8 cellular contexts compared by ENCODE assay signal in the genomic region with DNA sequence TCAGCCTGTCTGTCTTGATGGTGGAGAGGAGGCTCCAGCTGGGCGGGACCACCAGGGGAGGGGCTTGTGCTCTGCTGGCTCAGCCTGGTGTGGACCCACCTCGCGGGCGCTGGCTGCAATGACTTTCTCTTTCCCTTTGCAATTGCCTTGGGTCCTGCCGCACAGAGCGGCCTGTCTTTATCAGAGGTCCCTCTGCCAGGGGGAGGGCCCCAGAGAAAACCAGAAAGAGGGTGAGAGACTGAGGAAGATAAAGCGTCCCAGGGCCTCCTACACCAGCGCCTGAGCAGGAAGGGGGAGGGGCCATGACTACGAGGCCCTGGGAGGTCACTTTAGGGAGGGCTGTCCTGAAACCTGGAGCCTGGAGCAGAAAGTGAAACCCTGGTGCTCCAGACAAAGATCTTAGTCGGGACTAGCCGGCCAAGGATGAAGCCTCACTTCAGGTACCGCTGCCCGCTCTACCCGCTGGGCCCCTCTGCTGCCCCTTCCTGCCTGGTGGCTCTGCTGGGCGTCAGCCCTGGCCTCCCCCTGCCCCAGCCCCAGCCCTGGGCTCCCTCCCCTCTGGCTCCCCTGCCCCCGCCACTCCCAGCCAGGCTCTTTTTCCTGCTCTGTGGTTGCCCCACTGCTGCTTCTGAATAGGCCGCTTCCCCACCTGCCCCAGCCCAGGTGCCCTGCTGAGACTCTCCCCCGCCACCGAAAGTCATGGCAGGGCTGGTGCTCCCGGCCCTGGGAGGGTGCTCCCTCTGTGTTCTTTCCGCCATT. TPM values are rescaled to one million over a fixed set of nuclear protein-coding genes. Genes with fewer than 3 reads are reported as not detected.
DNase-seq lines count a peak whose midpoint lies in the region; ATAC-seq, FAIRE-seq and TF ChIP-seq lines count a peak whose summit lies in the region.
"Not testable (repeated sequence)": the region's sequence is repeated elsewhere in the genome, so short reads cannot be mapped to it uniquely, and the experiment has no call there.

A gene (plus strand): TSS at position 327 of the 759 bp plus-strand sequence. CDS start 97 bp downstream, at position 424.

- H3F3A ChIP-seq in DOHH2 (ENCODE audit: control insufficient read depth, insufficient read depth): not testable (repeated sequence)

- peaks cover 26% of the 10 kb centered on the region for H3K4me1 ChIP-seq in DOHH2 (ENCODE audit: control insufficient read depth, low read length)
- peaks cover 8 to 18% of the 10 kb centered on the region in 2 donors for H3K4me1 ChIP-seq in naive thymus-derived CD4-positive, alpha-beta T cell (ENCODE audit: control insufficient read depth in 2 of 2, insufficient read depth in 2 of 2, low read length in 2 of 2)

- peak within 1 kb of the TSS; percentile 67 for H3K4me2 ChIP-seq in DOHH2 (ENCODE audit: low read length)

- peak within 1 kb of the TSS; percentile 84 to 93 (median 91) for H3K27ac Mint-ChIP-seq in naive thymus-derived CD4-positive, alpha-beta T cell
- H3K27ac Mint-ChIP-seq in stimulated activated effector memory CD8-positive, alpha-beta T cell treated with anti-CD3 and anti-CD28 coated beads, Interleukin-12 subunit alpha, Interleukin-12 subunit beta, amount 100 ng/mL, for 72 hours: peak within 1 kb of the TSS; percentile 94

- not testable (repeated sequence) for H3K36me3 ChIP-seq in DOHH2 (ENCODE audit: control insufficient read depth, low read length)
- peaks cover 0 to 12% (median 0%) of the 10 kb centered on the region in 3 experiments for H3K36me3 ChIP-seq in naive thymus-derived CD4-positive, alpha-beta T cell (ENCODE audit: control insufficient read depth in 2 of 3, insufficient read depth in 3 of 3, low read length in 3 of 3)

- not testable (repeated sequence) for H3K79me2 ChIP-seq in DOHH2 (ENCODE audit: control insufficient read depth, low read length)

- H3K27me3 Mint-ChIP-seq in naive thymus-derived CD4-positive, alpha-beta T cell: not testable (repeated sequence)

- peaks cover 28 to 48% (median 45%) of the 10 kb centered on the region in 7 donors for H3K4me1 Mint-ChIP-seq in naive thymus-derived CD4-positive, alpha-beta T cell
- peaks cover 50% of the 10 kb centered on the region for H3K4me1 Mint-ChIP-seq in stimulated activated effector memory CD8-positive, alpha-beta T cell treated with anti-CD3 and anti-CD28 coated beads, Interleukin-12 subunit alpha, Interleukin-12 subunit beta, amount 100 ng/mL, for 72 hours

- not testable (repeated sequence) for FAIRE-seq in HTR-8/SVneo (lab: Jason Lieb, UNC)

- peak within 1 kb of the TSS; percentile 8; the same call in 1 of the 2 replicates for H3K27ac ChIP-seq in DOHH2 (ENCODE audit: low read depth, low read length)
- H3K27ac ChIP-seq in naive thymus-derived CD4-positive, alpha-beta T cell (ENCODE audit: low read depth, low read length): peak within 1 kb of the TSS; percentile 77

- H3K4me3 ChIP-seq in DOHH2 (ENCODE audit: low read length) (peak within 1 kb of the TSS; percentile 66), fibroblast of the aortic adventitia (ENCODE audit: low read depth, low read length) (peak within 1 kb of the TSS; percentile 76)
- H3K4me3 ChIP-seq in naive thymus-derived CD4-positive, alpha-beta T cell (ENCODE audit: low read length): peak within 1 kb of the TSS; percentile 51

- H3K36me3 Mint-ChIP-seq in naive thymus-derived CD4-positive, alpha-beta T cell: peaks cover 0 to 15% (median 4%) of the 10 kb centered on the region in 5 donors
- H3K36me3 Mint-ChIP-seq in stimulated activated effector memory CD8-positive, alpha-beta T cell treated with anti-CD3 and anti-CD28 coated beads, Interleukin-12 subunit alpha, Interleukin-12 subunit beta, amount 100 ng/mL, for 72 hours: peaks cover 60% of the 10 kb centered on the region

- DNase-seq in HTR-8/SVneo (ENCODE audit: insufficient read length, low spot score) (peak; percentile 10), T follicular helper cell (ENCODE audit: low read depth) (peak; percentile 36), fibroblast of the aortic adventitia (ENCODE audit: low read depth) (peak; percentile 54)
- DNase-seq in activated naive CD4-positive, alpha-beta T cell treated with Interleukin-2 at 50 U/mL for 16 hours: peak; percentile 76
- peak; percentile 47 to 70 (median 51) for DNase-seq in naive thymus-derived CD4-positive, alpha-beta T cell
- peak; percentile 33 to 81 for DNase-seq in stimulated activated effector memory CD8-positive, alpha-beta T cell treated with anti-CD3 and anti-CD28 coated beads, Interleukin-12 subunit alpha, Interleukin-12 subunit beta, amount 100 ng/mL, for 72 hours (ENCODE audit: low spot score in 2 of 2)

- intact Hi-C loops in naive thymus-derived CD4-positive, alpha-beta T cell (cut with micrococcal nuclease): loop anchor here (1.0 to 5.0 kb wide), 5 partner anchors 20 to 57 kb away; a partner anchor contains a TSS

- POLR2A ChIA-PET in naive thymus-derived CD4-positive, alpha-beta T cell (lab: Charles Lee): interaction anchor here (0.8 to 1.5 kb wide), 3 partner anchors 8 to 27 kb away, joined by 3 to 6 read pairs (median 3); a partner anchor contains a TSS

- ATAC-seq in GM21576 (IDR thresholded peaks at IDR 0.05; ENCODE audit: unreplicated experiment): peak; percentile 93
- ATAC-seq in naive thymus-derived CD4-positive, alpha-beta T cell: peak; percentile 96
- ATAC-seq in stimulated activated effector memory CD8-positive, alpha-beta T cell treated with anti-CD3 and anti-CD28 coated beads, Interleukin-12 subunit alpha, Interleukin-12 subunit beta, amount 100 ng/mL, for 72 hours: peak; percentile 95

- not testable (repeated sequence) for H3K9me3 ChIP-seq in DOHH2 (ENCODE audit: control insufficient read depth, insufficient read depth, low read length); naive thymus-derived CD4-positive, alpha-beta T cell (ENCODE audit: control insufficient read depth in 2 of 3, low read length in 3 of 3)

- not testable (repeated sequence) for H3K9me2 ChIP-seq in DOHH2 (replicated peaks; ENCODE audit: control insufficient read depth, low read length)

- H3K27me3 ChIP-seq in DOHH2 (ENCODE audit: control insufficient read depth, low read length); naive thymus-derived CD4-positive, alpha-beta T cell (ENCODE audit: control insufficient read depth in 2 of 2, insufficient read depth in 2 of 2, low read length in 2 of 2): not testable (repeated sequence)

- H3K4me3 Mint-ChIP-seq in naive thymus-derived CD4-positive, alpha-beta T cell: peak within 1 kb of the TSS; percentile 80 to 95 (median 88)
- peak within 1 kb of the TSS; percentile 85 for H3K4me3 Mint-ChIP-seq in stimulated activated effector memory CD8-positive, alpha-beta T cell treated with anti-CD3 and anti-CD28 coated beads, Interleukin-12 subunit alpha, Interleukin-12 subunit beta, amount 100 ng/mL, for 72 hours

- H3K9me3 Mint-ChIP-seq in naive thymus-derived CD4-positive, alpha-beta T cell; stimulated activated effector memory CD8-positive, alpha-beta T cell treated with anti-CD3 and anti-CD28 coated beads, Interleukin-12 subunit alpha, Interleukin-12 subunit beta, amount 100 ng/mL, for 72 hours: not testable (repeated sequence)

- not testable (repeated sequence) for H4K20me1 ChIP-seq in DOHH2 (ENCODE audit: control insufficient read depth, insufficient read depth, low read depth, low read length)

- CTCF ChIA-PET in naive thymus-derived CD4-positive, alpha-beta T cell (lab: Charles Lee): not testable (repeated sequence)

- not testable (repeated sequence) for TF ChIP-seq CTCF in DOHH2 (IDR thresholded peaks at IDR 0.05; ENCODE audit: low read depth, low read length, poor library complexity, severe bottlenecking)
- TF ChIP-seq CTCF in fibroblast of the aortic adventitia (IDR thresholded peaks at IDR 0.05; ENCODE audit: insufficient read depth, low read length): peak; percentile 16

RNA-seq across cellular contexts. Expression of the gene that starts here (rescaled TPM):
- 1.3 and 4.3 TPM in 2 replicates for total RNA-seq in fibroblast of the aortic adventitia (ENCODE audit: low replicate concordance)
- total RNA-seq in naive thymus-derived CD4-positive, alpha-beta T cell: 10 to 100 TPM; 12.5 to 40.4 (median 12.7) TPM
- polyA plus RNA-seq in naive thymus-derived CD4-positive, alpha-beta T cell: 1 to 10 TPM; 4.9 to 9.1 TPM

Comparison
In these comparisons a context has a peak if more than half of its experiments do, and no peak if none do; other contexts are left out.
1. Peak in every context shown above with its lines: DNase-seq, ATAC-seq, H3K4me3 ChIP-seq and H3K27ac ChIP-seq.
2. DNase-seq: peak in every context shown above with its lines; median percentile 76 in activated naive CD4-positive, alpha-beta T cell treated with Interleukin-2 at 50 U/mL for 16 hours; 57 in stimulated activated effector memory CD8-positive, alpha-beta T cell treated with anti-CD3 and anti-CD28 coated beads, Interleukin-12 subunit alpha, Interleukin-12 subunit beta, amount 100 ng/mL, for 72 hours; 54 in fibroblast of the aortic adventitia; 51 in naive thymus-derived CD4-positive, alpha-beta T cell; 36 in T follicular helper cell; 10 in HTR-8/SVneo.